In genomic region chr17:17921192-17922082, GRCh38 we compare ENCODE assay signal across 1 cellular context.
A peak's percentile ranks its signal among the peaks of the same experiment; 100 is the strongest.
TF ChIP-seq lines count a peak whose summit lies in the region.

No MANE protein-coding gene starts in this region.

TF ChIP-seq in IMR-90, 13 proteins besides CTCF, POLR2A, EP300 and RAD21:
- TF ChIP-seq BHLHE40 (IDR thresholded peaks at IDR 0.05; ENCODE audit: low read depth, low read length) = no peak
- TF ChIP-seq FOS (IDR thresholded peaks at IDR 0.05; ENCODE audit: low read depth, low read length) = peak; percentile 43; the same call in 1 of the 2 replicates
- TF ChIP-seq SMC3 (IDR thresholded peaks at IDR 0.05; ENCODE audit: low read depth, low read length) = no peak
- TF ChIP-seq RCOR1 (IDR thresholded peaks at IDR 0.05; ENCODE audit: insufficient replicate concordance, low read length) = peak; percentile 69
- TF ChIP-seq CHD1 (IDR thresholded peaks at IDR 0.05; ENCODE audit: low read depth, low read length) = no peak
- TF ChIP-seq USF2 (IDR thresholded peaks at IDR 0.05; ENCODE audit: low read depth, low read length) = no peak
- peak; percentile 30; the same call in 1 of the 2 replicates for TF ChIP-seq MAZ (IDR thresholded peaks at IDR 0.05; ENCODE audit: borderline replicate concordance, low read depth, low read length)
- 0 out of 2 replicates have a peak, but pooled peaks have one; percentile 8 for TF ChIP-seq MAFK (IDR thresholded peaks at IDR 0.05; ENCODE audit: low read depth, low read length)
- no peak for TF ChIP-seq ELK1 (IDR thresholded peaks at IDR 0.05; ENCODE audit: borderline replicate concordance, low read depth, low read length)
